In the genomic region with DNA sequence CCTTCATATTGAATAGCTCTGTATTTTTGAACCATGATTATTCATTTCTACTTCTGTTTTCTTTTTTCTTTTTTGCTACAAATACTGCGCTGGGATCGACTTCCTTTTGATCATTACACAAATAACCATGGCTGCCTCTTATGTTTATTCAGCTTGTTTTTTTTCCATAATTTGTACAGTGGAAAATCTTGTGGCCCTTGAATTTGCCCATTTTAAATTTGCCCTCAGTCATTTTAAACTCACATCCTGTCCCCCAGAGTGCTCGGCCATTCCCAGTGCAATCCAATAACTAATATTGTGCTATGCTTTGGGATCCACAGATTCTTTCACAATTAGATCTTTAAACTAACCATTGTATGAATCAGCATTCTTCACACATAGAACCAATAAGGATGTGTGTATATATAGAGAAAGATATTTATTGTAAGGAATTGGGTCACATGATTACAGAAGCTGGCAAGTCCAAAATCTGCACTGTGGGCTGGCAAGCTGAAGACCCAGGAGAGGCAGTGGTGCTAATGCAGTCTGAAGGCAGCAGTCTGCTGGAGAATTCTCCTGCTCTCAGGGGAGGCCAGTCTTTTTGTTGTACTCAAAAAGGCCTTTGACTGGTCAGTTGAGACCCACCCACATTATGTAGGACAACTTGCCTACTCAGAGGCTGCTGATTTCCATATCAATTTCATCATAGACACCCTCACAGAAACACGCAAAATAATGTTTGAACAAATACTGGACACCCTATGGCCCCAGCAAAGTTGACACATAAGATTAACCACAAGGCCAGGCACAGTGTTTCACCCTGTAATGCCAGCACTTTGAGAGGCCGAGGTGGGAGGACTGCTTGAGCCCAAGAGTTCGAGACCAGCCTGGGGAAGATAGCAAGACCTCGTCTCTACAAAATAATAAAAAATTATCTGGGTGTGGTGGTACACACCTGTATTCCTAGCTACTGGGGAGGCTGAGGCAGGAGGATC, we compare ENCODE assay signal across 23 cellular contexts.
A peak's percentile ranks its signal among the peaks of the same experiment; 100 is the strongest.
DNase-seq lines count a peak whose midpoint lies in the region; ATAC-seq and TF ChIP-seq lines count a peak whose summit lies in the region.
"Had no signal": no experiment of that assay in that cellular context is flagged by ENCODE, and none has a peak within 500 bp of the region (broad histone marks: within the 10 kb centered on the region; RNA-seq: fewer than 3 reads in every experiment).

No MANE protein-coding gene starts in this region.

- 95% methylated on average over 7 of the region's 7 CpGs for WGBS in sigmoid colon, 2 donors

- H3K79me2 ChIP-seq in PC-3 (ENCODE audit: low read length), result no peaks in the 10 kb centered on the region

- no peaks in the 10 kb centered on the region for H3K9me3 Mint-ChIP-seq in mesothelial cell of epicardium
- no peaks in the 10 kb centered on the region for H3K9me3 Mint-ChIP-seq in activated CD4-positive, alpha-beta T cell treated with anti-CD3 and anti-CD28 coated beads, Interleukin-2, amount 10 ng/mL, durations not matched to agents 24 days and 14 days
- H3K9me3 Mint-ChIP-seq: activated naive CD4-positive, alpha-beta T cell treated with anti-CD3 and anti-CD28 coated beads, Interleukin-2, amount 10 ng/mL, durations not matched to agents 7 days and 5 days; activated T-cell treated with anti-CD3 and anti-CD28 coated beads, Interleukin-2, amount 50 U/mL, for 24 hours; stimulated activated naive CD8-positive, alpha-beta T cell treated with anti-CD3 and anti-CD28 coated beads, Interleukin-15, Interleukin-2, amounts not matched to agents 100 ng/mL and 50 ng/mL, for 24 hours had no signal

- TF ChIP-seq EP300 in sigmoid colon (IDR thresholded peaks at IDR 0.05), result no peak

- no peak for ATAC-seq in PC-3
- ATAC-seq: gastroesophageal sphincter had no signal

- intact Hi-C loops in PC-3 (cut with micrococcal nuclease), result loop anchor here (10.0 kb wide), 1 partner anchor 232 kb away; no protein-coding TSS in a partner anchor
- intact Hi-C loops in sigmoid colon (cut with DNase I), result no loop called here
- intact Hi-C loops in activated CD4-positive, alpha-beta T cell treated with anti-CD3 and anti-CD28 coated beads, Interleukin-2, amount 10 ng/mL, durations not matched to agents 24 days and 14 days (cut with micrococcal nuclease), result no loop called here

- H3K4me3 ChIP-seq in PC-3 (ENCODE audit: low read length) (no peak overlapping the region), sigmoid colon (no peak overlapping the region)
- H3K4me3 ChIP-seq: gastroesophageal sphincter, HAP-1, lung, ovary, tibial nerve had no signal

- peaks cover 51% of the 10 kb centered on the region for H3K4me1 Mint-ChIP-seq in mesothelial cell of epicardium
- peaks cover 1% of the 10 kb centered on the region for H3K4me1 Mint-ChIP-seq in activated CD4-positive, alpha-beta T cell treated with anti-CD3 and anti-CD28 coated beads, Interleukin-2, amount 10 ng/mL, durations not matched to agents 24 days and 14 days

- POLR2A ChIA-PET in PC-3 (lab: Charles Lee; ENCODE audit: unreplicated experiment), result no interaction called here

- CTCF ChIA-PET in PC-3 (lab: Charles Lee), result no interaction called here

- H3K27me3 Mint-ChIP-seq in mesothelial cell of epicardium (ENCODE audit: low read depth), result no peaks in the 10 kb centered on the region
- no peaks in the 10 kb centered on the region for H3K27me3 Mint-ChIP-seq in activated CD4-positive, alpha-beta T cell treated with anti-CD3 and anti-CD28 coated beads, Interleukin-2, amount 10 ng/mL, durations not matched to agents 24 days and 14 days
- H3K27me3 Mint-ChIP-seq: activated naive CD4-positive, alpha-beta T cell treated with anti-CD3 and anti-CD28 coated beads, Interleukin-2, amount 10 ng/mL, durations not matched to agents 7 days and 5 days; activated T-cell treated with anti-CD3 and anti-CD28 coated beads, Interleukin-2, amount 50 U/mL, for 24 hours; stimulated activated naive CD8-positive, alpha-beta T cell treated with anti-CD3 and anti-CD28 coated beads, Interleukin-15, Interleukin-2, amounts not matched to agents 100 ng/mL and 50 ng/mL, for 24 hours had no signal

- H3K27ac ChIP-seq in PC-3 (ENCODE audit: low read length) (peak overlapping the region; percentile 51), sigmoid colon (no peak overlapping the region)
- H3K27ac ChIP-seq: gastroesophageal sphincter, ovary had no signal

- H3K36me3 ChIP-seq in PC-3 (ENCODE audit: low read depth, low read length) (no peaks in the 10 kb centered on the region; the same call in none of the 2 replicates), sigmoid colon (no peaks in the 10 kb centered on the region)
- H3K36me3 ChIP-seq: gastroesophageal sphincter, ovary had no signal

- H3K4me2 ChIP-seq in PC-3 (ENCODE audit: low read length), result no peak overlapping the region
- H3K4me2 ChIP-seq: SK-N-SH had no signal

- H3K4me1 ChIP-seq in PC-3 (ENCODE audit: insufficient read depth, low read length), result peaks cover 4% of the 10 kb centered on the region; the same call in 1 of the 2 replicates
- H3K4me1 ChIP-seq in sigmoid colon, result peaks cover 0 to 19% (median 5%) of the 10 kb centered on the region in 4 donors

- TF ChIP-seq POLR2A in sigmoid colon (IDR thresholded peaks at IDR 0.05), result no peak

- H3K27me3 ChIP-seq in PC-3 (ENCODE audit: low read length) (no peaks in the 10 kb centered on the region), sigmoid colon (no peaks in the 10 kb centered on the region)
- H3K27me3 ChIP-seq: gastroesophageal sphincter, ovary, tibial nerve had no signal

- H3K9me3 ChIP-seq in PC-3 (ENCODE audit: low read length) (no peaks in the 10 kb centered on the region), sigmoid colon (no peaks in the 10 kb centered on the region)
- H3K9me3 ChIP-seq: gastroesophageal sphincter, HAP-1, ovary, SK-N-SH, tibial nerve had no signal

- H4K20me1 ChIP-seq in PC-3 (ENCODE audit: low read length), result no peaks in the 10 kb centered on the region

- no peak overlapping the region for H3K9ac ChIP-seq in PC-3 (ENCODE audit: low read length)
- H3K9ac ChIP-seq: SK-N-SH had no signal

- peak; percentile 54 for DNase-seq in EH (ENCODE audit: low read depth)
- DNase-seq in PC-3, result no peak
- DNase-seq in dermis blood vessel endothelial cell, result peak; percentile 50
- no peak for DNase-seq in mesothelial cell of epicardium (ENCODE audit: low spot score in 2 of 2, unreplicated experiment in 2 of 2)
- no peak for DNase-seq in NCI-H2227 treated with DMSO at 0.1 percent for 48 hours (lab: John Stamatoyannopoulos, UW)
- no peak for DNase-seq in COR-L47 (lab: John Stamatoyannopoulos, UW)
- DNase-seq in sigmoid colon, result no peak
- DNase-seq in activated CD4-positive, alpha-beta T cell treated with anti-CD3 and anti-CD28 coated beads, Interleukin-2, amount 10 ng/mL, durations not matched to agents 24 days and 14 days, result no peak
- DNase-seq: activated naive CD4-positive, alpha-beta T cell treated with anti-CD3 and anti-CD28 coated beads, Interleukin-2, amount 10 ng/mL, durations not matched to agents 7 days and 5 days; activated T-cell treated with anti-CD3 and anti-CD28 coated beads, Interleukin-2, amount 50 U/mL, for 24 hours; aorta; DMS79 treated with DMSO at 0.1 percent for 48 hours; kidney; NCI-H2081 treated with DMSO at 0.1 percent for 48 hours; NK-92 treated with Interleukin-12 subunit alpha and Interleukin-12 subunit beta, amount 100 ng/mL, for 24 hours; ovary; SK-N-SH; stimulated activated CD4-positive, alpha-beta T cell treated with anti-CD3 and anti-CD28 coated beads, Interleukin-2, amount 100 ng/mL, for 24 hours had no signal

- TF ChIP-seq CTCF in PC-3 (conservative IDR thresholded peaks at IDR 0.05; ENCODE audit: low read depth, low read length) (no peak), mesothelial cell of epicardium (IDR thresholded peaks at IDR 0.05; ENCODE audit: unreplicated experiment) (no peak), sigmoid colon (IDR thresholded peaks at IDR 0.05) (no peak)

- H3K36me3 Mint-ChIP-seq in mesothelial cell of epicardium, result peaks cover 5% of the 10 kb centered on the region
- H3K36me3 Mint-ChIP-seq in activated CD4-positive, alpha-beta T cell treated with anti-CD3 and anti-CD28 coated beads, Interleukin-2, amount 10 ng/mL, durations not matched to agents 24 days and 14 days (ENCODE audit: low read depth), result peaks cover 34% of the 10 kb centered on the region

- H3K27ac Mint-ChIP-seq in mesothelial cell of epicardium, result peak overlapping the region; percentile 98
- no peak overlapping the region for H3K27ac Mint-ChIP-seq in activated CD4-positive, alpha-beta T cell treated with anti-CD3 and anti-CD28 coated beads, Interleukin-2, amount 10 ng/mL, durations not matched to agents 24 days and 14 days
- H3K27ac Mint-ChIP-seq: activated naive CD4-positive, alpha-beta T cell treated with anti-CD3 and anti-CD28 coated beads, Interleukin-2, amount 10 ng/mL, durations not matched to agents 7 days and 5 days; activated T-cell treated with anti-CD3 and anti-CD28 coated beads, Interleukin-2, amount 50 U/mL, for 24 hours; stimulated activated naive CD8-positive, alpha-beta T cell treated with anti-CD3 and anti-CD28 coated beads, Interleukin-15, Interleukin-2, amounts not matched to agents 100 ng/mL and 50 ng/mL, for 24 hours had no signal

- H3F3A ChIP-seq in PC-3 (ENCODE audit: low read length, unreplicated experiment), result no peaks in the 10 kb centered on the region

- no peak overlapping the region for H2AFZ ChIP-seq in PC-3 (ENCODE audit: low read length)

- H3K4me3 Mint-ChIP-seq in mesothelial cell of epicardium, result no peak overlapping the region
- no peak overlapping the region for H3K4me3 Mint-ChIP-seq in activated CD4-positive, alpha-beta T cell treated with anti-CD3 and anti-CD28 coated beads, Interleukin-2, amount 10 ng/mL, durations not matched to agents 24 days and 14 days
- H3K4me3 Mint-ChIP-seq: activated naive CD4-positive, alpha-beta T cell treated with anti-CD3 and anti-CD28 coated beads, Interleukin-2, amount 10 ng/mL, durations not matched to agents 7 days and 5 days; activated T-cell treated with anti-CD3 and anti-CD28 coated beads, Interleukin-2, amount 50 U/mL, for 24 hours; stimulated activated naive CD8-positive, alpha-beta T cell treated with anti-CD3 and anti-CD28 coated beads, Interleukin-15, Interleukin-2, amounts not matched to agents 100 ng/mL and 50 ng/mL, for 24 hours had no signal

- no peaks in the 10 kb centered on the region for H3K9me2 ChIP-seq in PC-3 (replicated peaks; ENCODE audit: low read length)
- H3K9me2 ChIP-seq: SK-N-SH had no signal

- BruUV-seq in PC-3 (replicated peaks; lab: Mats Ljungman, UMichigan), result no TSS peak

Comparison
In these comparisons a context has a peak if more than half of its experiments do, and no peak if none do; other contexts are left out.
1. DNase-seq: peak in EH (single experiment) and dermis blood vessel endothelial cell (single experiment); none in PC-3 (single experiment), mesothelial cell of epicardium (0 of 2), NCI-H2227 treated with DMSO at 0.1 percent for 48 hours (single experiment), COR-L47 (single experiment), sigmoid colon (single experiment) and activated CD4-positive, alpha-beta T cell treated with anti-CD3 and anti-CD28 coated beads, Interleukin-2, amount 10 ng/mL, durations not matched to agents 24 days and 14 days (single experiment).